1 cellular context compared by ENCODE assay signal in the genomic region with DNA sequence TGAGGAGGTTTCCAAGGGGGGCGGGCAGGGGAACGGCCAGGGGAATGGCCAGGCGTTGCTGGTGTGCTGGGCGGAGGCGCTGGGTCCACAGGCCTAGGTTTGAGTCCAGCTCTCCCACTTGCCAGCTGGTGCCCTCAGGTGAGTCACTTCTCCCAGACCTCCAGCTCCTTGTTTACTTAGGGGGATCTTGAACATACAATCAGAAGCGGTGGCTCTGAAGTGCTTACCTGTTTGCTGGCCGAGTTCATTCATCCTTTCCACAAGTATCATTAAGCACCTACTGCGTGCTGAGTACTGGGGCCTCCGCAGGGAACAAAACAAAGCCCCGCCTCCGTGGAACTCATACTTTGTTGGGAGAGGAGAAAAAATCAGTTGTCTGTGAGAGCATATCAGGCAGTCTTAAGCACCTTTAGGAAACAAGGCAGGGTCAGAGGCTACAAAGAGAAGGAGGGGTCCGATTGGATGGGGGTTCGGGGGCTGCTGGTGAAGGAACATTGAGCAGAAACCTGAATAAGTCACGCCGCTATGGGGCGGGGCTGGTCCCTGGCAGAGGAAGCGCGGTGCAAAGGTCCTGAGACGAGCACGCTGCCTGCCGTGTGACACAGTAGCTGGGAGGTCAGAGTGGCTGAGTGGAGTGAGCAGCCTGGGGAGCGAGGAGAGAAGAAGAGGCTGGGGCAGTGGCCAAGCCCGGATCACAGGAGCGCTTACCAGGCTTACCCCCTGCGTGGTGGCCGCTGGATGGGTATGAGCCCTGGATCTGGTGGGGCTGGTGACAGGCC.
TF ChIP-seq lines count a peak whose summit lies in the region.

No MANE protein-coding gene starts in this region.

TF ChIP-seq in GM23338, 12 proteins besides CTCF, POLR2A, EP300 and RAD21 (continued from another document):
- TF ChIP-seq EZH2 (IDR thresholded peaks at IDR 0.05; ENCODE audit: low read depth, unreplicated experiment) (no peak), ZNF114 (CRISPR knock-in tag; IDR thresholded peaks at IDR 0.05) (no peak), NANOG (IDR thresholded peaks at IDR 0.05; ENCODE audit: borderline replicate concordance) (no peak)
